ENCODE assay signal across 1 cellular context in the genomic region with DNA sequence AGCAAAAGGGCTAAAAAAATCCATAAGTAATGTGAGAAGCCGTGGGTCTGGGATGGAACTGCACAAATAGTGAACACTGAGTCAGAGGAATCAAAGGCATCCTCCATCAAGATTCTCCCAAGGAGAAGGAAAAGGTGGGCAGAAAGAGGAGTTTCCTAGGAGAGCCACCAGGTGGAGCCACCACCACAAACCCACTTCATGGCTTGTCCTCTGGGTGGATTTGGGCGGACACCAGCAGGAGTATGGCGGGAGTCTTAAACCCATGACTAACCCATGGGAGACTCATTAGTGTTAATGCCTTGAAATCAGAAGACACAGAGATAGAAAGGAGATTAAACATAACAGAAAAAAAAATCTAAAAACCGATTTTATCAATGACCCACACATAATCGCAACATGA.
A peak's percentile ranks its signal among the peaks of the same experiment; 100 is the strongest.
TF ChIP-seq lines count a peak whose summit lies in the region.

No MANE protein-coding gene starts in this region.

TF ChIP-seq in K562, 482 proteins besides CTCF, POLR2A, EP300 and RAD21 (continued from another document):
- TF ChIP-seq DEAF1 (CRISPR knock-in tag; IDR thresholded peaks at IDR 0.05) (peak; percentile 50), SMAD1 (IDR thresholded peaks at IDR 0.05; ENCODE audit: low read depth, low read length, partially characterized antibody) (no peak), CUX1 (CRISPR knock-in tag; IDR thresholded peaks at IDR 0.05) (no peak), DMBX1 (CRISPR knock-in tag; IDR thresholded peaks at IDR 0.05; ENCODE audit: borderline replicate concordance) (no peak)
